11 cellular contexts compared by ENCODE assay signal in the genomic region with DNA sequence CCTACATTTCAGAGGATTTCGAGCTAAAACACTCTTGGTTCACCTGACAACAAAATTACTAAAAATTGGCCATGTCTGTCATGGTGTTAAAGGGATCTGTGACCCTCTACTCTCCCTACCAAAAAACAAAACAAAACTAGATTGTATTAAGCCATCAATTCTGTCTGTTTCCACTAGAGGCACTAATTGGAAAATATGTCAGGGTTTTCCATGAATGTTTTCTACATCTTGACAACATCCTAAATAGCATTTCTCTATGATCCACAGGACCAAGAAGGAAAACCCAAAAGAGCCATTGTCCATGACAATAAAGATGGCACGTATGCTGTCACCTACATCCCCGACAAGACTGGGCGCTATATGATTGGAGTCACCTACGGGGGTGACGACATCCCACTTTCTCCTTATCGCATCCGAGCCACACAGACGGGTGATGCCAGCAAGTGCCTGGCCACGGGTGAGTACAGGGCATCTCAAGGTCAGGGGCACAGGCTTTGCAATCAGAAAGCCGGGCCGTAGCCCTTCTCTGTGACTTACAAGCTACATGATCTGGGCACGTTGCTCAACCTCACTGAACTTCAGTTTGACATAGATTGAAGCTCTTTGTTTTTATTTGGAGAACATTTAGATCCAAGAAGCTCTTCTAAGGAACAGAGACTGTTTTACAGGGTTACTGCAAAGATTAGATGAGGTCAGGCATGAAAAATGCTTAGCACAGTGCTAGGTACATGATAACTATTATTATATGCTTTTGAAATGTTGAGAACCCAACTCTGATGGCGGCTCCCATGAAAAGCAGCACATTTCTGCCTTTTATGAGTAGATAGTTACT.
DNase-seq lines count a peak whose midpoint lies in the region; ATAC-seq, FAIRE-seq and TF ChIP-seq lines count a peak whose summit lies in the region.
"Had no signal": no experiment of that assay in that cellular context is flagged by ENCODE, and none has a peak within 500 bp of the region (broad histone marks: within the 10 kb centered on the region; RNA-seq: fewer than 3 reads in every experiment).

No MANE protein-coding gene starts in this region.

- H3K4me2 ChIP-seq in SK-N-SH: no peak overlapping the region

- no peaks in the 10 kb centered on the region for H3K79me2 ChIP-seq in SK-N-SH (ENCODE audit: insufficient read depth)

- H3K4me1 ChIP-seq in SK-N-SH (ENCODE audit: control insufficient read depth in 1 of 2, insufficient read depth in 2 of 2, low read depth in 1 of 2, low read length in 1 of 2) (peaks cover 0 to 4% of the 10 kb centered on the region in 2 experiments; a peak in 1 of 4 replicates), gastroesophageal sphincter (no peaks in the 10 kb centered on the region), thymus (ENCODE audit: control insufficient read depth, insufficient read depth, low read length) (no peaks in the 10 kb centered on the region)

- CTCF ChIA-PET in SK-N-SH (lab: Yijun Ruan, JAX): interaction anchor here (0.6 to 1.5 kb wide), 12 partner anchors 13 to 335 kb away, joined by 3 to 6 read pairs (median 3); partner anchors contain the start of gene FLNB

- no peaks in the 10 kb centered on the region for H3K9me3 Mint-ChIP-seq in activated T-helper 1 cell treated with anti-CD3 and anti-CD28 coated beads, Interleukin-12 subunit alpha, Interleukin-12 subunit beta, Interleukin-2, Interleukin-4 antibody, amounts not matched to agents 30 ng/mL and 10 ng/mL and 1 ng/mL, durations not matched to agents 14 hours and 24 hours and 36 hours
- H3K9me3 Mint-ChIP-seq: T-helper 1 cell treated with Interleukin-12 subunit alpha and Interleukin-12 subunit beta and Interleukin-4 antibody, amounts not matched to agents 30 μg/mL and 1 μg/mL, for 36 hours had no signal

- ATAC-seq in gastroesophageal sphincter (no peak), HG03280 (IDR thresholded peaks at IDR 0.05; ENCODE audit: unreplicated experiment) (no peak)

- no peaks in the 10 kb centered on the region for H3F3A ChIP-seq in SK-N-SH (replicated peaks; ENCODE audit: insufficient read depth)

- 91% methylated on average over 14 of the region's 14 CpGs for WGBS in SK-N-SH (ENCODE audit: low lambda C conversion rate)
- WGBS in gastroesophageal sphincter (ENCODE audit: low coverage in 1 of 2), 2 donors: 91% methylated on average over 6 to 11 of the region's 14 CpGs
- WGBS in thymus: 97% methylated on average over 14 of the region's 14 CpGs

- no peak overlapping the region for H3K27ac ChIP-seq in SK-N-SH (ENCODE audit: low read depth in 2 of 2, low read length in 1 of 2)
- H3K27ac ChIP-seq in gastroesophageal sphincter: peak overlapping the region; percentile 25 to 73 (median 42)
- H3K27ac ChIP-seq in thymus (ENCODE audit: low read depth): peak overlapping the region; percentile 36
- H3K27ac ChIP-seq: neutrophil had no signal

- no peak overlapping the region for H3K27ac Mint-ChIP-seq in activated T-helper 1 cell treated with anti-CD3 and anti-CD28 coated beads, Interleukin-12 subunit alpha, Interleukin-12 subunit beta, Interleukin-2, Interleukin-4 antibody, amounts not matched to agents 30 ng/mL and 10 ng/mL and 1 ng/mL, durations not matched to agents 14 hours and 24 hours and 36 hours
- H3K27ac Mint-ChIP-seq: T-helper 1 cell treated with Interleukin-12 subunit alpha and Interleukin-12 subunit beta and Interleukin-4 antibody, amounts not matched to agents 30 μg/mL and 1 μg/mL, for 36 hours had no signal

- intact Hi-C loops in activated T-helper 1 cell treated with anti-CD3 and anti-CD28 coated beads, Interleukin-12 subunit alpha, Interleukin-12 subunit beta, Interleukin-2, Interleukin-4 antibody, amounts not matched to agents 30 ng/mL and 10 ng/mL and 1 ng/mL, durations not matched to agents 14 hours and 24 hours and 36 hours (cut with micrococcal nuclease): no loop called here

- H3K4me3 Mint-ChIP-seq in activated T-helper 1 cell treated with anti-CD3 and anti-CD28 coated beads, Interleukin-12 subunit alpha, Interleukin-12 subunit beta, Interleukin-2, Interleukin-4 antibody, amounts not matched to agents 30 ng/mL and 10 ng/mL and 1 ng/mL, durations not matched to agents 14 hours and 24 hours and 36 hours: no peak overlapping the region
- H3K4me3 Mint-ChIP-seq: T-helper 1 cell treated with Interleukin-12 subunit alpha and Interleukin-12 subunit beta and Interleukin-4 antibody, amounts not matched to agents 30 μg/mL and 1 μg/mL, for 36 hours had no signal

- POLR2A ChIA-PET in SK-N-SH (lab: Yijun Ruan, JAX): no interaction called here

- TF ChIP-seq CTCF in SK-N-SH (IDR thresholded peaks at IDR 0.05) (peak; percentile 53), gastroesophageal sphincter (IDR thresholded peaks at IDR 0.05) (peak in 2 of 4 experiments; percentile 31 to 38)

- peaks cover 72 to 81% of the 10 kb centered on the region in 2 experiments for H3K36me3 ChIP-seq in SK-N-SH (replicated peaks in 1 of 2; ENCODE audit: control insufficient read depth in 1 of 2, insufficient read depth in 2 of 2, low read length in 1 of 2)
- peaks cover 0 to 100% of the 10 kb centered on the region in 2 donors for H3K36me3 ChIP-seq in gastroesophageal sphincter
- peaks cover 81% of the 10 kb centered on the region for H3K36me3 ChIP-seq in thymus (ENCODE audit: control insufficient read depth, insufficient read depth)
- H3K36me3 ChIP-seq: neutrophil had no signal

- no peak for TF ChIP-seq EP300 in SK-N-SH (IDR thresholded peaks at IDR 0.05; ENCODE audit: borderline replicate concordance in 1 of 2, low read depth in 1 of 2, low read length in 1 of 2)
- no peak for TF ChIP-seq EP300 in gastroesophageal sphincter (IDR thresholded peaks at IDR 0.05)

- no peaks in the 10 kb centered on the region for H4K20me1 ChIP-seq in SK-N-SH (ENCODE audit: insufficient read depth)

- H3K27me3 Mint-ChIP-seq in activated T-helper 1 cell treated with anti-CD3 and anti-CD28 coated beads, Interleukin-12 subunit alpha, Interleukin-12 subunit beta, Interleukin-2, Interleukin-4 antibody, amounts not matched to agents 30 ng/mL and 10 ng/mL and 1 ng/mL, durations not matched to agents 14 hours and 24 hours and 36 hours (ENCODE audit: insufficient read depth): no peaks in the 10 kb centered on the region

- H3K9ac ChIP-seq in SK-N-SH: no peak overlapping the region

- H3K36me3 Mint-ChIP-seq in activated T-helper 1 cell treated with anti-CD3 and anti-CD28 coated beads, Interleukin-12 subunit alpha, Interleukin-12 subunit beta, Interleukin-2, Interleukin-4 antibody, amounts not matched to agents 30 ng/mL and 10 ng/mL and 1 ng/mL, durations not matched to agents 14 hours and 24 hours and 36 hours (ENCODE audit: low read depth): peaks cover 36% of the 10 kb centered on the region

- no peaks in the 10 kb centered on the region for H3K4me1 Mint-ChIP-seq in activated T-helper 1 cell treated with anti-CD3 and anti-CD28 coated beads, Interleukin-12 subunit alpha, Interleukin-12 subunit beta, Interleukin-2, Interleukin-4 antibody, amounts not matched to agents 30 ng/mL and 10 ng/mL and 1 ng/mL, durations not matched to agents 14 hours and 24 hours and 36 hours (ENCODE audit: low read depth)

- H3K9me2 ChIP-seq in SK-N-SH: no peaks in the 10 kb centered on the region

- DNase-seq in GM19239 (ENCODE audit: insufficient read length, low spot score) (no peak), SK-N-SH (no peak), midbrain (lab: John Stamatoyannopoulos, UW) (no peak)
- DNase-seq in activated T-helper 1 cell treated with anti-CD3 and anti-CD28 coated beads, Interleukin-12 subunit alpha, Interleukin-12 subunit beta, Interleukin-2, Interleukin-4 antibody, amounts not matched to agents 30 ng/mL and 10 ng/mL and 1 ng/mL, durations not matched to agents 14 hours and 24 hours and 36 hours (ENCODE audit: low spot score): no peak
- DNase-seq: NCI-H345 had no signal

- FAIRE-seq in GM19239 (lab: Jason Lieb, UNC): peak; percentile 26
- FAIRE-seq: colon had no signal

- no peaks in the 10 kb centered on the region for H3K27me3 ChIP-seq in SK-N-SH (ENCODE audit: insufficient read depth)
- H3K27me3 ChIP-seq in gastroesophageal sphincter: no peaks in the 10 kb centered on the region
- H3K27me3 ChIP-seq in thymus (ENCODE audit: control insufficient read depth, insufficient read depth): no peaks in the 10 kb centered on the region
- H3K27me3 ChIP-seq: neutrophil had no signal

- no peak for TF ChIP-seq POLR2A in gastroesophageal sphincter (IDR thresholded peaks at IDR 0.05)

- no peak for TF ChIP-seq RAD21 in SK-N-SH (IDR thresholded peaks at IDR 0.05; ENCODE audit: low read length)

- no peaks in the 10 kb centered on the region for H3K9me3 ChIP-seq in SK-N-SH
- no peaks in the 10 kb centered on the region for H3K9me3 ChIP-seq in gastroesophageal sphincter
- H3K9me3 ChIP-seq in thymus (ENCODE audit: control insufficient read depth): peaks cover 1% of the 10 kb centered on the region
- H3K9me3 ChIP-seq: neutrophil had no signal

- no peak overlapping the region for H3K4me3 ChIP-seq in SK-N-SH (ENCODE audit: low read depth in 2 of 2, low read length in 1 of 2)
- no peak overlapping the region for H3K4me3 ChIP-seq in gastroesophageal sphincter
- no peak overlapping the region for H3K4me3 ChIP-seq in thymus (ENCODE audit: low read length)

- no peak overlapping the region for H2AFZ ChIP-seq in SK-N-SH (ENCODE audit: low read depth)

TF ChIP-seq in SK-N-SH, 30 proteins besides CTCF, POLR2A, EP300 and RAD21 (continues in another document):
- TF ChIP-seq SIN3A (IDR thresholded peaks at IDR 0.05; ENCODE audit: borderline replicate concordance, low read depth, low read length): no peak
- no peak for TF ChIP-seq TCF12 (IDR thresholded peaks at IDR 0.05)
- TF ChIP-seq, protein P1, sequence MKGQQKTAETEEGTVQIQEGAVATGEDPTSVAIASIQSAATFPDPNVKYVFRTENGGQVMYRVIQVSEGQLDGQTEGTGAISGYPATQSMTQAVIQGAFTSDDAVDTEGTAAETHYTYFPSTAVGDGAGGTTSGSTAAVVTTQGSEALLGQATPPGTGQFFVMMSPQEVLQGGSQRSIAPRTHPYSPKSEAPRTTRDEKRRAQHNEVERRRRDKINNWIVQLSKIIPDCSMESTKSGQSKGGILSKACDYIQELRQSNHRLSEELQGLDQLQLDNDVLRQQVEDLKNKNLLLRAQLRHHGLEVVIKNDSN (IDR thresholded peaks at IDR 0.05; ENCODE audit: borderline replicate concordance, low read depth): no peak
- no peak for TF ChIP-seq FOXM1 (IDR thresholded peaks at IDR 0.05; ENCODE audit: low read depth)
- TF ChIP-seq NRF1 (IDR thresholded peaks at IDR 0.05; ENCODE audit: low read depth, low read length): no peak

Comparison
In these comparisons a context has a peak if more than half of its experiments do, and no peak if none do; other contexts are left out.
1. H3K27ac ChIP-seq: peak in gastroesophageal sphincter (4 of 4) and thymus (single experiment); none in SK-N-SH (0 of 2).